In the genomic region with DNA sequence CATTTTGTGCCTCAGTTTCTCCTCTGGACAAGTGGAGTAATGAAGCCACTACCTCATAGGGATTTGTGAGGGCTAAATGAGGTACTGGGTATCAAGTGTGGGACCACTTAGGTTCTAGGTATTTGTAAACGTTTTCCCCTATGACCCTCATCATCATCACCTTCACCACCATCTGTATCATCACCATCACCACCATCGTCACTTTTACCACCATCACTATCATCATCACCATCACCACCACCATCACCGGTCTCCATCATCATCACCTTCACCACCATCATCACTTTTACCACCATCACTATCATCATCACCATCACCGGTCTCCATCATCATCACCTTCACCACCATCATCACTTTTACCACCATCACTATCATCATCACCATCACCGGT, we compare ENCODE assay signal across 7 cellular contexts.
A peak's percentile ranks its signal among the peaks of the same experiment; 100 is the strongest.
DNase-seq lines count a peak whose midpoint lies in the region; ATAC-seq, FAIRE-seq and TF ChIP-seq lines count a peak whose summit lies in the region.
"Not testable (repeated sequence)": the region's sequence is repeated elsewhere in the genome, so short reads cannot be mapped to it uniquely, and the experiment has no call there.

No MANE protein-coding gene starts in this region.

- not testable (repeated sequence) for H3K27me3 Mint-ChIP-seq in effector memory CD8-positive, alpha-beta T cell; stimulated activated naive CD8-positive, alpha-beta T cell treated with anti-CD3 and anti-CD28 coated beads, Interleukin-15, Interleukin-2, amounts not matched to agents 100 ng/mL and 50 ng/mL, for 24 hours
- peaks cover 28 to 52% (median 36%) of the 10 kb centered on the region in 3 donors for H3K27me3 Mint-ChIP-seq in immature natural killer cell (ENCODE audit: low read depth in 3 of 3)
- H3K27me3 Mint-ChIP-seq in natural killer cell (ENCODE audit: low read depth in 2 of 2), result peaks cover 0 to 12% of the 10 kb centered on the region in 2 donors

- H3K4me3 Mint-ChIP-seq in effector memory CD8-positive, alpha-beta T cell, result peak overlapping the region; percentile 10 to 15
- H3K4me3 Mint-ChIP-seq in immature natural killer cell (peak overlapping the region; percentile 6 to 41 (median 37)), natural killer cell (peak overlapping the region; percentile 33)
- not testable (repeated sequence) for H3K4me3 Mint-ChIP-seq in stimulated activated naive CD8-positive, alpha-beta T cell treated with anti-CD3 and anti-CD28 coated beads, Interleukin-15, Interleukin-2, amounts not matched to agents 100 ng/mL and 50 ng/mL, for 24 hours

- WGBS in pancreas, 2 donors, result 45 to 54% methylated on average over 4 of the region's 5 CpGs

- ATAC-seq in effector memory CD8-positive, alpha-beta T cell (replicated peaks), result peak; percentile 57
- peak; percentile 41 to 75 (median 52) for ATAC-seq in natural killer cell
- not testable (repeated sequence) for ATAC-seq in pancreas

- H4K20me1 ChIP-seq in BLaER1 treated with 17β-estradiol and CSF1 and Interleukin-3, amounts not matched to agents 10 nM and 100 nM, result peaks cover 0 to 13% (median 0%) of the 10 kb centered on the region in 11 experiments; a peak in 1 of 22 replicates

- H3K36me3 Mint-ChIP-seq in effector memory CD8-positive, alpha-beta T cell (ENCODE audit: insufficient read depth), result peaks cover 23% of the 10 kb centered on the region
- not testable (repeated sequence) for H3K36me3 Mint-ChIP-seq in immature natural killer cell; natural killer cell; stimulated activated naive CD8-positive, alpha-beta T cell treated with anti-CD3 and anti-CD28 coated beads, Interleukin-15, Interleukin-2, amounts not matched to agents 100 ng/mL and 50 ng/mL, for 24 hours (ENCODE audit: low read depth)

- POLR2A ChIA-PET in HEK293 (lab: Yijun Ruan, JAX), result not testable (repeated sequence)

- H3K4me1 Mint-ChIP-seq in effector memory CD8-positive, alpha-beta T cell (ENCODE audit: low read depth in 2 of 2), result peaks cover 10 to 22% of the 10 kb centered on the region in 2 donors
- H3K4me1 Mint-ChIP-seq in immature natural killer cell (peaks cover 21 to 29% of the 10 kb centered on the region in 2 donors), natural killer cell (peaks cover 23 to 30% of the 10 kb centered on the region in 2 donors)
- H3K4me1 Mint-ChIP-seq in stimulated activated naive CD8-positive, alpha-beta T cell treated with anti-CD3 and anti-CD28 coated beads, Interleukin-15, Interleukin-2, amounts not matched to agents 100 ng/mL and 50 ng/mL, for 24 hours (ENCODE audit: low read depth), result not testable (repeated sequence)

- not testable (repeated sequence) for H3K36me3 ChIP-seq in BLaER1 treated with 17β-estradiol and CSF1 and Interleukin-3, amounts not matched to agents 10 nM and 100 nM; HEK293 (ENCODE audit: control insufficient read depth in 2 of 2, insufficient read depth in 1 of 2, low read length in 2 of 2); pancreas

- not testable (repeated sequence) for TF ChIP-seq CTCF in HEK293 (tag by site-specific recombination; IDR thresholded peaks at IDR 0.05); natural killer cell (IDR thresholded peaks at IDR 0.05); pancreas (IDR thresholded peaks at IDR 0.05)

- FAIRE-seq in pancreas (lab: Jason Lieb, UNC), result peak; percentile 84

- intact Hi-C loops in natural killer cell (cut with micrococcal nuclease), result loop anchor here (1.0 kb wide), 1 partner anchor 35 kb away; no protein-coding TSS in a partner anchor
- intact Hi-C loops in pancreas (cut with DNase I), result not testable (repeated sequence)

- not testable (repeated sequence) for H3K9me3 Mint-ChIP-seq in effector memory CD8-positive, alpha-beta T cell; natural killer cell; stimulated activated naive CD8-positive, alpha-beta T cell treated with anti-CD3 and anti-CD28 coated beads, Interleukin-15, Interleukin-2, amounts not matched to agents 100 ng/mL and 50 ng/mL, for 24 hours
- peaks cover 6 to 14% (median 10%) of the 10 kb centered on the region in 6 donors for H3K9me3 Mint-ChIP-seq in immature natural killer cell

- peak in 2 of 3 experiments; percentile 13 to 17 for DNase-seq in effector memory CD8-positive, alpha-beta T cell
- peak; percentile 76 to 81 (median 80) for DNase-seq in immature natural killer cell
- not testable (repeated sequence) for DNase-seq in natural killer cell, pancreas

- not testable (repeated sequence) for H3K9me3 ChIP-seq in BLaER1 treated with 17β-estradiol and CSF1 and Interleukin-3, amounts not matched to agents 10 nM and 100 nM (replicated peaks in 1 of 11); HEK293 (ENCODE audit: control insufficient read depth, insufficient read depth, low read depth, low read length); pancreas

- CTCF ChIA-PET in HEK293 (lab: Yijun Ruan, JAX), result not testable (repeated sequence)

- not testable (repeated sequence) for H3K4me3 ChIP-seq in BLaER1 treated with 17β-estradiol and CSF1 and Interleukin-3, amounts not matched to agents 10 nM and 100 nM; HEK293 (ENCODE audit: low read depth, low read length); pancreas

- H3K4me2 ChIP-seq in BLaER1 treated with 17β-estradiol and CSF1 and Interleukin-3, amounts not matched to agents 10 nM and 100 nM, result peak overlapping the region in 7 of 11 experiments; percentile 12 to 46 (median 20); a peak in 6 of 22 replicates

- H3K27me3 ChIP-seq in BLaER1 treated with 17β-estradiol and CSF1 and Interleukin-3, amounts not matched to agents 10 nM and 100 nM; pancreas: not testable (repeated sequence)

- peak overlapping the region; percentile 81 to 91 for H3K27ac Mint-ChIP-seq in effector memory CD8-positive, alpha-beta T cell
- H3K27ac Mint-ChIP-seq in immature natural killer cell, result peak overlapping the region; percentile 94 to 99 (median 96)
- H3K27ac Mint-ChIP-seq in natural killer cell, result peak overlapping the region; percentile 85 to 86
- H3K27ac Mint-ChIP-seq in stimulated activated naive CD8-positive, alpha-beta T cell treated with anti-CD3 and anti-CD28 coated beads, Interleukin-15, Interleukin-2, amounts not matched to agents 100 ng/mL and 50 ng/mL, for 24 hours, result peak overlapping the region; percentile 1

- peaks cover 29 to 78% (median 65%) of the 10 kb centered on the region in 10 experiments for H3K4me1 ChIP-seq in BLaER1 treated with 17β-estradiol and CSF1 and Interleukin-3, amounts not matched to agents 10 nM and 100 nM
- H3K4me1 ChIP-seq in HEK293 (ENCODE audit: control insufficient read depth, insufficient read depth, low read length) (peaks cover 13% of the 10 kb centered on the region), pancreas (peaks cover 34 to 56% (median 41%) of the 10 kb centered on the region in 3 donors)

- not testable (repeated sequence) for H3K9ac ChIP-seq in BLaER1 treated with 17β-estradiol and CSF1 and Interleukin-3, amounts not matched to agents 10 nM and 100 nM

- H3K27ac ChIP-seq in BLaER1 treated with 17β-estradiol and CSF1 and Interleukin-3, amounts not matched to agents 10 nM and 100 nM; HEK293 (ENCODE audit: extremely low read depth, low read depth, low read length); pancreas: not testable (repeated sequence)

TF ChIP-seq in HEK293, 187 proteins besides CTCF, POLR2A, EP300 and RAD21:
- TF ChIP-seq, protein P1, sequence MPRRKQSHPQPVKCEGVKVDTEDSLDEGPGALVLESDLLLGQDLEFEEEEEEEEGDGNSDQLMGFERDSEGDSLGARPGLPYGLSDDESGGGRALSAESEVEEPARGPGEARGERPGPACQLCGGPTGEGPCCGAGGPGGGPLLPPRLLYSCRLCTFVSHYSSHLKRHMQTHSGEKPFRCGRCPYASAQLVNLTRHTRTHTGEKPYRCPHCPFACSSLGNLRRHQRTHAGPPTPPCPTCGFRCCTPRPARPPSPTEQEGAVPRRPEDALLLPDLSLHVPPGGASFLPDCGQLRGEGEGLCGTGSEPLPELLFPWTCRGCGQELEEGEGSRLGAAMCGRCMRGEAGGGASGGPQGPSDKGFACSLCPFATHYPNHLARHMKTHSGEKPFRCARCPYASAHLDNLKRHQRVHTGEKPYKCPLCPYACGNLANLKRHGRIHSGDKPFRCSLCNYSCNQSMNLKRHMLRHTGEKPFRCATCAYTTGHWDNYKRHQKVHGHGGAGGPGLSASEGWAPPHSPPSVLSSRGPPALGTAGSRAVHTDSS (tag by site-specific recombination; IDR thresholded peaks at IDR 0.05), result peak; percentile 92

Comparison
In these comparisons a context has a peak if more than half of its experiments do, and no peak if none do; other contexts are left out.
1. H3K27ac Mint-ChIP-seq: peak in every context shown above with its lines; median percentile 96 in immature natural killer cell; 86 in effector memory CD8-positive, alpha-beta T cell; 86 in natural killer cell; 1 in stimulated activated naive CD8-positive, alpha-beta T cell treated with anti-CD3 and anti-CD28 coated beads, Interleukin-15, Interleukin-2, amounts not matched to agents 100 ng/mL and 50 ng/mL, for 24 hours.